Comparison of ENCODE assay signal across 36 cellular contexts in the genomic region with DNA sequence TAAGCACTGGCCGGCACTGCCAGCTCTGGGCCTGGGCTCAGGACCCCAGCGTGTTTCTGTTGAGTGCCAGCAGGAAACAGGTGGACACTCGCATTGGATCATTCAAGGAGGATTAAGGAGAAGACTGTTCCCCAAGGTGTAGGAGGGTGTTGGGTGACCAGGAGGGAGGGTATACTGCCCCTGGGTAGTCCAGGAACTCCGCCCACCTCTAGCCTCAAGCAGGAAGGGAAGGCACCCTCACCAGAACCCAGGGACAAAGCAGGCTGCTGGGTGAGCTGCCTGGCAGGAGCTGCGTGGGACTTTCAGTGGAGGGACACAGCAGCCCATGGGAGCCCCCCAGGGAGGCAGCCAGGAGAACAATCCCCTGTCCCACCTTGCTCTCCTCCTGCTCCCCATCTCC. TPM values are rescaled to one million over a fixed set of nuclear protein-coding genes. Genes with fewer than 3 reads are reported as not detected.
"Had no signal": no experiment of that assay in that cellular context is flagged by ENCODE, and none has a peak within 500 bp of the region (broad histone marks: within the 10 kb centered on the region; RNA-seq: fewer than 3 reads in every experiment).

No MANE protein-coding gene starts in this region.

- H3K27ac Mint-ChIP-seq: activated CD4-positive, alpha-beta T cell treated with anti-CD3 and anti-CD28 coated beads for 36 hours; activated CD4-positive, alpha-beta T cell treated with anti-CD3 and anti-CD28 coated beads, Interleukin-2, amount 10 ng/mL, durations not matched to agents 7 days and 5 days; activated CD8-positive, alpha-beta T cell treated with anti-CD3 and anti-CD28 coated beads, Interleukin-2, amount 10 ng/mL, durations not matched to agents 7 days and 5 days; activated naive CD4-positive, alpha-beta T cell treated with anti-CD3 and anti-CD28 coated beads, Interleukin-2, amount 50 U/mL, for 24 hours; activated naive CD8-positive, alpha-beta T cell treated with anti-CD3 and anti-CD28 coated beads, Interleukin-2, amount 10 ng/mL, durations not matched to agents 7 days and 5 days; activated T-cell treated with anti-CD3 and anti-CD28 coated beads, Interleukin-2, amount 50 U/mL, for 24 hours; T-helper 1 cell treated with Interleukin-12 subunit alpha and Interleukin-12 subunit beta and Interleukin-4 antibody, amounts not matched to agents 30 μg/mL and 1 μg/mL, for 36 hours; T-helper 2 cell treated with Interferon-gamma antibody and Interleukin-4, amounts not matched to agents 5 μg/mL and 100 μg/mL, for 36 hours; WTC11 had no signal

- H3K36me3 Mint-ChIP-seq: activated naive CD4-positive, alpha-beta T cell treated with anti-CD3 and anti-CD28 coated beads, Interleukin-2, amount 50 U/mL, for 24 hours; activated naive CD8-positive, alpha-beta T cell treated with anti-CD3 and anti-CD28 coated beads, Interleukin-2, amount 10 ng/mL, durations not matched to agents 7 days and 5 days; WTC11 had no signal

- H3K4me1 Mint-ChIP-seq: activated naive CD4-positive, alpha-beta T cell treated with anti-CD3 and anti-CD28 coated beads, Interleukin-2, amount 50 U/mL, for 24 hours; central memory CD8-positive, alpha-beta T cell; WTC11 had no signal

- DNase-seq: activated CD4-positive, alpha-beta T cell treated with anti-CD3 and anti-CD28 coated beads for 36 hours; activated CD4-positive, alpha-beta T cell treated with anti-CD3 and anti-CD28 coated beads, Interleukin-2, amount 10 ng/mL, durations not matched to agents 7 days and 5 days; activated CD4-positive, alpha-beta T cell treated with anti-CD3 and anti-CD28 coated beads, Interleukin-2, amount 50 U/mL, for 48 hours; activated CD8-positive, alpha-beta T cell treated with anti-CD3 and anti-CD28 coated beads, Interleukin-2, amount 10 ng/mL, durations not matched to agents 7 days and 5 days; activated naive CD8-positive, alpha-beta T cell treated with anti-CD3 and anti-CD28 coated beads, Interleukin-2, amount 10 ng/mL, durations not matched to agents 7 days and 5 days; activated T-cell treated with anti-CD3 and anti-CD28 coated beads, Interleukin-2, amount 50 U/mL, for 24 hours; amygdala; Kasumi-1; KG1; MM.1S; MV-4-11; NCI-H1092 treated with DMSO at 0.1 percent for 48 hours; NCI-H1417; NCI-H146; NCI-H187; NCI-H2029 treated with DMSO at 0.1 percent for 48 hours; NCI-H2107; NCI-H2171; NCI-H510A; NCI-H526; NCI-H748 treated with DMSO at 0.1 percent for 48 hours; NK-92 treated with Interleukin-12 subunit alpha and Interleukin-12 subunit beta, amount 100 ng/mL, for 24 hours; PC-3; Peyer's patch; RPMI8226; SHP77 treated with DMSO at 0.1 percent for 48 hours; SK-N-SH had no signal

- H3K4me3 Mint-ChIP-seq: activated CD4-positive, alpha-beta T cell treated with anti-CD3 and anti-CD28 coated beads for 36 hours; activated CD4-positive, alpha-beta T cell treated with anti-CD3 and anti-CD28 coated beads, Interleukin-2, amount 10 ng/mL, durations not matched to agents 7 days and 5 days; activated CD8-positive, alpha-beta T cell treated with anti-CD3 and anti-CD28 coated beads, Interleukin-2, amount 10 ng/mL, durations not matched to agents 7 days and 5 days; activated naive CD4-positive, alpha-beta T cell treated with anti-CD3 and anti-CD28 coated beads, Interleukin-2, amount 50 U/mL, for 24 hours; activated T-cell treated with anti-CD3 and anti-CD28 coated beads, Interleukin-2, amount 50 U/mL, for 24 hours; central memory CD8-positive, alpha-beta T cell; T-helper 1 cell treated with Interleukin-12 subunit alpha and Interleukin-12 subunit beta and Interleukin-4 antibody, amounts not matched to agents 30 μg/mL and 1 μg/mL, for 36 hours; T-helper 2 cell treated with Interferon-gamma antibody and Interleukin-4, amounts not matched to agents 5 μg/mL and 100 μg/mL, for 36 hours; WTC11 had no signal

- H3K9me3 Mint-ChIP-seq: activated CD4-positive, alpha-beta T cell treated with anti-CD3 and anti-CD28 coated beads, Interleukin-2, amount 10 ng/mL, durations not matched to agents 7 days and 5 days; activated naive CD4-positive, alpha-beta T cell treated with anti-CD3 and anti-CD28 coated beads, Interleukin-2, amount 50 U/mL, for 24 hours; activated T-cell treated with anti-CD3 and anti-CD28 coated beads, Interleukin-2, amount 50 U/mL, for 24 hours; central memory CD8-positive, alpha-beta T cell; T-helper 1 cell treated with Interleukin-12 subunit alpha and Interleukin-12 subunit beta and Interleukin-4 antibody, amounts not matched to agents 30 μg/mL and 1 μg/mL, for 36 hours; T-helper 2 cell treated with Interferon-gamma antibody and Interleukin-4, amounts not matched to agents 5 μg/mL and 100 μg/mL, for 36 hours; WTC11 had no signal

- H3K27me3 Mint-ChIP-seq: activated CD4-positive, alpha-beta T cell treated with anti-CD3 and anti-CD28 coated beads for 36 hours; activated naive CD4-positive, alpha-beta T cell treated with anti-CD3 and anti-CD28 coated beads, Interleukin-2, amount 50 U/mL, for 24 hours; activated T-cell treated with anti-CD3 and anti-CD28 coated beads, Interleukin-2, amount 50 U/mL, for 24 hours; central memory CD8-positive, alpha-beta T cell had no signal

- ATAC-seq: activated CD4-positive, alpha-beta T cell treated with anti-CD3 and anti-CD28 coated beads for 36 hours; activated CD4-positive, CD25-positive, alpha-beta regulatory T cell treated with anti-CD3 and anti-CD28 coated beads, Interleukin-2, amount 50 U/mL, for 24 hours; activated CD8-positive, alpha-beta T cell treated with anti-CD3 and anti-CD28 coated beads, Interleukin-2, amount 10 ng/mL, durations not matched to agents 7 days and 5 days; PC-3; WTC11 had no signal

RNA-seq across cellular contexts. Expression of a gene that starts 16.6 kb away (rescaled TPM):
- total RNA-seq: activated CD4-positive, alpha-beta T cell treated with anti-CD3 and anti-CD28 coated beads for 36 hours; activated CD4-positive, alpha-beta T cell treated with anti-CD3 and anti-CD28 coated beads, Interleukin-2, amount 10 ng/mL, durations not matched to agents 7 days and 5 days; activated CD8-positive, alpha-beta T cell treated with anti-CD3 and anti-CD28 coated beads, Interleukin-2, amount 10 ng/mL, durations not matched to agents 7 days and 5 days; ascending aorta; cardiac muscle cell; PC-3; SJSA1; WTC11 had no signal
- polyA plus RNA-seq: cardiac muscle cell, SK-N-SH had no signal
